ENCODE assay signal across 12 cellular contexts in the genomic region with DNA sequence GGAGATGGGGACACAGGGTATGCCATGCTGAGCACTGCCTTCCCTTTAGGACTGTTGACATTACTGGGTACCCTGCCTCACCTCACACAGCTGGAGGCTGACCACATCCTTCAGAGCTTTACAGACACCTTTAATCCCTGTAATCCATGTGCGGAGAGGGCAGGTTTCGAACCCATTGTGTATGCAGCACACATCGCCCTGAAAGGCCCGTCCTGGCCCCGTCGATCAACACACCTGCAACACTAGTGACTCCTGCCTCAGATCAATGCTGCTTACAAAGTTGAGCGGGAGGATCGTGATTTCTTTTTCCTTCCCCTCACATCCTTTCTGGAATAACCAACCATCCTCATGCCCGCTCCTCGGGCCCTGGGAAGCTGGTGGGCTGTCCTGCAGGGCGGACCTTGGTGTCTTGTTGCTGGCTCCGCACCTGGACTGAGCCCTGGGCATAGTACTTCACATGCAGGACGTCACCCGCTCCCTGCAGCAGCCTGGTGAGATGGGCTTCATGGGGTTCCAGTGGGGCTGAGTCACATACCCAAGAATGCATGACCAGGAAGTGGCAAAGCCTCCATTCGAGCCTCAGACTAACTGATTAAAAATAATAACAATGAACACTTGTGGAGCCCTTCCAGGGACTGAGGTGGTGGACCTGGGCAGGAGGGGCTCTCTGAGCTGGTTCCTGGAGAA.
A peak's percentile ranks its signal among the peaks of the same experiment; 100 is the strongest.
DNase-seq lines count a peak whose midpoint lies in the region; TF ChIP-seq lines count a peak whose summit lies in the region.
"Had no signal": no experiment of that assay in that cellular context is flagged by ENCODE, and none has a peak within 500 bp of the region (broad histone marks: within the 10 kb centered on the region; RNA-seq: fewer than 3 reads in every experiment).

No MANE protein-coding gene starts in this region.

- POLR2A ChIA-PET in activated CD4-positive, alpha-beta memory T cell treated with anti-CD3 and anti-CD28 coated beads for 36 hours (lab: Charles Lee), result no interaction called here

- H3K9me3 Mint-ChIP-seq in activated CD4-positive, alpha-beta memory T cell treated with anti-CD3 and anti-CD28 coated beads for 36 hours, result no peaks in the 10 kb centered on the region
- H3K9me3 Mint-ChIP-seq in activated naive CD4-positive, alpha-beta T cell treated with anti-CD3 and anti-CD28 coated beads, Interleukin-2, amount 10 ng/mL, durations not matched to agents 7 days and 5 days, result no peaks in the 10 kb centered on the region
- H3K9me3 Mint-ChIP-seq: activated T-helper 1 cell treated with anti-CD3 and anti-CD28 coated beads, Interleukin-12 subunit alpha, Interleukin-12 subunit beta, Interleukin-2, Interleukin-4 antibody, amounts not matched to agents 30 ng/mL and 10 ng/mL and 1 ng/mL, durations not matched to agents 14 hours and 24 hours and 36 hours had no signal

- H3K27me3 Mint-ChIP-seq in activated CD4-positive, alpha-beta memory T cell treated with anti-CD3 and anti-CD28 coated beads for 36 hours, result no peaks in the 10 kb centered on the region
- peaks cover 5% of the 10 kb centered on the region for H3K27me3 Mint-ChIP-seq in activated naive CD4-positive, alpha-beta T cell treated with anti-CD3 and anti-CD28 coated beads, Interleukin-2, amount 10 ng/mL, durations not matched to agents 7 days and 5 days

- H3K27ac Mint-ChIP-seq in activated CD4-positive, alpha-beta memory T cell treated with anti-CD3 and anti-CD28 coated beads for 36 hours, result no peak overlapping the region
- no peak overlapping the region for H3K27ac Mint-ChIP-seq in activated naive CD4-positive, alpha-beta T cell treated with anti-CD3 and anti-CD28 coated beads, Interleukin-2, amount 10 ng/mL, durations not matched to agents 7 days and 5 days
- H3K27ac Mint-ChIP-seq: activated T-helper 1 cell treated with anti-CD3 and anti-CD28 coated beads, Interleukin-12 subunit alpha, Interleukin-12 subunit beta, Interleukin-2, Interleukin-4 antibody, amounts not matched to agents 30 ng/mL and 10 ng/mL and 1 ng/mL, durations not matched to agents 14 hours and 24 hours and 36 hours had no signal

- no peak overlapping the region for H3K4me3 Mint-ChIP-seq in activated CD4-positive, alpha-beta memory T cell treated with anti-CD3 and anti-CD28 coated beads for 36 hours
- no peak overlapping the region for H3K4me3 Mint-ChIP-seq in activated naive CD4-positive, alpha-beta T cell treated with anti-CD3 and anti-CD28 coated beads, Interleukin-2, amount 10 ng/mL, durations not matched to agents 7 days and 5 days
- H3K4me3 Mint-ChIP-seq: activated T-helper 1 cell treated with anti-CD3 and anti-CD28 coated beads, Interleukin-12 subunit alpha, Interleukin-12 subunit beta, Interleukin-2, Interleukin-4 antibody, amounts not matched to agents 30 ng/mL and 10 ng/mL and 1 ng/mL, durations not matched to agents 14 hours and 24 hours and 36 hours had no signal

- no peaks in the 10 kb centered on the region for H3K36me3 Mint-ChIP-seq in activated CD4-positive, alpha-beta memory T cell treated with anti-CD3 and anti-CD28 coated beads for 36 hours
- H3K36me3 Mint-ChIP-seq in activated naive CD4-positive, alpha-beta T cell treated with anti-CD3 and anti-CD28 coated beads, Interleukin-2, amount 10 ng/mL, durations not matched to agents 7 days and 5 days, result no peaks in the 10 kb centered on the region

- CTCF ChIA-PET in activated CD4-positive, alpha-beta memory T cell treated with anti-CD3 and anti-CD28 coated beads for 36 hours (lab: Charles Lee), result interaction anchor here (0.6 kb wide), 1 partner anchor 593 kb away, joined by 3 read pairs; no protein-coding TSS in a partner anchor
- CTCF ChIA-PET in activated naive CD4-positive, alpha-beta T cell treated with anti-CD3 and anti-CD28 coated beads, Interleukin-2, amount 10 ng/mL, durations not matched to agents 7 days and 5 days (lab: Charles Lee), result no interaction called here

- H3K4me3 ChIP-seq in fibroblast of pulmonary artery (replicated peaks; ENCODE audit: low read depth, low read length), result no peak overlapping the region
- H3K4me3 ChIP-seq: tibial nerve had no signal

- TF ChIP-seq CTCF in fibroblast of pulmonary artery (IDR thresholded peaks at IDR 0.05; ENCODE audit: low read length, missing control alignments), result no peak

- intact Hi-C loops in activated CD4-positive, alpha-beta memory T cell treated with anti-CD3 and anti-CD28 coated beads for 36 hours (cut with micrococcal nuclease), result no loop called here

- no peaks in the 10 kb centered on the region for H3K4me1 Mint-ChIP-seq in activated CD4-positive, alpha-beta memory T cell treated with anti-CD3 and anti-CD28 coated beads for 36 hours (ENCODE audit: low read depth)
- H3K4me1 Mint-ChIP-seq in activated naive CD4-positive, alpha-beta T cell treated with anti-CD3 and anti-CD28 coated beads, Interleukin-2, amount 10 ng/mL, durations not matched to agents 7 days and 5 days, result no peaks in the 10 kb centered on the region

- DNase-seq in NK-92 treated with Interleukin-12 subunit alpha and Interleukin-12 subunit beta, amount 100 ng/mL, for 24 hours (lab: John Stamatoyannopoulos, UW), result peak; percentile 21
- DNase-seq in NK-92 (lab: John Stamatoyannopoulos, UW; ENCODE audit: unreplicated experiment) (no peak), RKO (ENCODE audit: low spot score) (peak; percentile 37), fibroblast of pulmonary artery (ENCODE audit: low read depth) (peak; percentile 28), smooth muscle cell of the brain vasculature (ENCODE audit: low read depth, low spot score) (peak; percentile 20), C1 segment of cervical spinal cord (lab: John Stamatoyannopoulos, UW) (no peak)
- DNase-seq in activated CD4-positive, alpha-beta memory T cell treated with anti-CD3 and anti-CD28 coated beads for 36 hours, result no peak
- no peak for DNase-seq in activated naive CD4-positive, alpha-beta T cell treated with anti-CD3 and anti-CD28 coated beads, Interleukin-2, amount 10 ng/mL, durations not matched to agents 7 days and 5 days
- DNase-seq: NCI-H526, occipital lobe had no signal

Comparison
In these comparisons a context has a peak if more than half of its experiments do, and no peak if none do; other contexts are left out.
1. DNase-seq: peak in NK-92 treated with Interleukin-12 subunit alpha and Interleukin-12 subunit beta, amount 100 ng/mL, for 24 hours (single experiment), RKO (single experiment), fibroblast of pulmonary artery (single experiment) and smooth muscle cell of the brain vasculature (single experiment); none in NK-92 (single experiment), C1 segment of cervical spinal cord (0 of 14), activated CD4-positive, alpha-beta memory T cell treated with anti-CD3 and anti-CD28 coated beads for 36 hours (single experiment) and activated naive CD4-positive, alpha-beta T cell treated with anti-CD3 and anti-CD28 coated beads, Interleukin-2, amount 10 ng/mL, durations not matched to agents 7 days and 5 days (single experiment).